ENCODE assay signal across 16 cellular contexts in genomic region chr4:41448935-41449334, GRCh38.
DNase-seq lines count a peak whose midpoint lies in the region; ATAC-seq and TF ChIP-seq lines count a peak whose summit lies in the region.
"Had no signal": no experiment of that assay in that cellular context is flagged by ENCODE, and none has a peak within 500 bp of the region (broad histone marks: within the 10 kb centered on the region; RNA-seq: fewer than 3 reads in every experiment).

No MANE protein-coding gene starts in this region.

- intact Hi-C loops in right cardiac atrium (cut with DNase I): no loop called here
- intact Hi-C loops in spleen (cut with DNase I; ENCODE audit: low total_unique reads): no loop called here
- intact Hi-C loops in lower leg skin (cut with DNase I; ENCODE audit: low total_unique reads): no loop called here

- ATAC-seq in right cardiac atrium: peak; percentile 61 to 72
- ATAC-seq: activated T-cell treated with anti-CD3 and anti-CD28 coated beads, Interleukin-2, amount 50 U/mL, for 72 hours; natural killer cell; stimulated activated naive CD8-positive, alpha-beta T cell treated with anti-CD3 and anti-CD28 coated beads, Interleukin-15, amount 100 ng/mL, for 72 hours had no signal

- WGBS in right cardiac atrium: 50% methylated on average over 7 of the region's 7 CpGs
- WGBS in spleen, 5 donors: 72 to 82% (median 76%) methylated on average over 7 of the region's 7 CpGs
- WGBS in lower leg skin, 2 donors: 61 to 63% methylated on average over 7 of the region's 7 CpGs

- H3K9ac ChIP-seq in MM.1S (ENCODE audit: low read length): no peak overlapping the region

- H2AFZ ChIP-seq in MM.1S (ENCODE audit: low read length): no peak overlapping the region

- H3K79me2 ChIP-seq in MM.1S (ENCODE audit: low read length): no peaks in the 10 kb centered on the region

- H3K27me3 ChIP-seq in right cardiac atrium (ENCODE audit: control insufficient read depth, insufficient read depth) (no peaks in the 10 kb centered on the region), spleen (replicated peaks in 1 of 7) (no peaks in the 10 kb centered on the region), MM.1S (replicated peaks; ENCODE audit: insufficient read depth, low read length) (no peaks in the 10 kb centered on the region)
- H3K27me3 ChIP-seq: dorsolateral prefrontal cortex had no signal

- TF ChIP-seq CTCF in RWPE1 (conservative IDR thresholded peaks at IDR 0.05; ENCODE audit: low read depth) (no peak), spleen (IDR thresholded peaks at IDR 0.05 in 8 of 11, conservative IDR thresholded peaks at IDR 0.05 in 3 of 11) (no peak), MM.1S (IDR thresholded peaks at IDR 0.05; ENCODE audit: low read length) (no peak), lower leg skin (IDR thresholded peaks at IDR 0.05) (no peak)

- H3K9me3 ChIP-seq in right cardiac atrium (ENCODE audit: control insufficient read depth, low read length): no peaks in the 10 kb centered on the region
- H3K9me3 ChIP-seq in spleen: no peaks in the 10 kb centered on the region
- H3K9me3 ChIP-seq in MM.1S (replicated peaks; ENCODE audit: insufficient read depth, low read length): no peaks in the 10 kb centered on the region

- POLR2A ChIA-PET in RWPE1 (lab: Yijun Ruan, JAX; ENCODE audit: low non-redundant PET): no interaction called here

- no peak for TF ChIP-seq POLR2A in spleen (IDR thresholded peaks at IDR 0.05)
- no peak for TF ChIP-seq POLR2A in lower leg skin (IDR thresholded peaks at IDR 0.05)

- H3K27ac ChIP-seq in RWPE1: no peak overlapping the region
- no peak overlapping the region for H3K27ac ChIP-seq in right cardiac atrium (ENCODE audit: low read length)
- H3K27ac ChIP-seq in spleen: peak overlapping the region in 6 of 8 donors; percentile 2 to 46 (median 28)
- H3K27ac ChIP-seq in MM.1S (ENCODE audit: low read length): no peak overlapping the region

- no peak overlapping the region for H3K4me2 ChIP-seq in MM.1S (ENCODE audit: low read depth, low read length)

- no peaks in the 10 kb centered on the region for H3K36me3 ChIP-seq in spleen
- H3K36me3 ChIP-seq in MM.1S (replicated peaks; ENCODE audit: insufficient read depth, low read length): no peaks in the 10 kb centered on the region

- H3F3A ChIP-seq in MM.1S (ENCODE audit: insufficient read depth, low read length): no peaks in the 10 kb centered on the region

- H4K20me1 ChIP-seq in MM.1S (ENCODE audit: insufficient read depth, low read length): no peaks in the 10 kb centered on the region

- H3K4me3 ChIP-seq in right cardiac atrium (ENCODE audit: low read length): no peak overlapping the region
- H3K4me3 ChIP-seq in spleen: no peak overlapping the region
- H3K4me3 ChIP-seq in MM.1S (ENCODE audit: low read length): no peak overlapping the region
- H3K4me3 ChIP-seq in lower leg skin (ENCODE audit: low read depth, poor library complexity, severe bottlenecking): no peak overlapping the region
- H3K4me3 ChIP-seq: dorsolateral prefrontal cortex had no signal

- DNase-seq in GM03348 (ENCODE audit: low spot score) (peak; percentile 46), RWPE1 (ENCODE audit: low spot score) (peak; percentile 19), right cardiac atrium (peak in 2 of 3 donors; percentile 34 to 61), spleen (no peak), NCI-H524 treated with DMSO at 0.1 percent for 48 hours (lab: John Stamatoyannopoulos, UW) (no peak), hippocampal formation (lab: John Stamatoyannopoulos, UW) (no peak), MM.1S (no peak), lower leg skin (ENCODE audit: low spot score in 2 of 2) (no peak)
- DNase-seq: activated CD4-positive, alpha-beta T cell treated with anti-CD3 and anti-CD28 coated beads, Interleukin-2, amount 50 U/mL, for 1 hour; activated T-cell treated with anti-CD3 and anti-CD28 coated beads, Interleukin-2, amount 50 U/mL, for 72 hours; CD4-positive, alpha-beta T cell; dorsolateral prefrontal cortex; natural killer cell; NCI-H1417 treated with DMSO at 0.1 percent for 48 hours; NCI-H446; stimulated activated naive CD8-positive, alpha-beta T cell treated with anti-CD3 and anti-CD28 coated beads, Interleukin-15, amount 100 ng/mL, for 72 hours had no signal

- H3K4me1 ChIP-seq in right cardiac atrium (ENCODE audit: control insufficient read depth, insufficient read depth, low read length) (peaks cover 2% of the 10 kb centered on the region), spleen (peaks cover 0 to 9% (median 0%) of the 10 kb centered on the region in 6 donors), MM.1S (ENCODE audit: low read length) (no peaks in the 10 kb centered on the region)

- H3K9me2 ChIP-seq in MM.1S (replicated peaks; ENCODE audit: insufficient read depth, low read length): no peaks in the 10 kb centered on the region

- CTCF ChIA-PET in RWPE1 (lab: Yijun Ruan, JAX): no interaction called here

Comparison
In these comparisons a context has a peak if more than half of its experiments do, and no peak if none do; other contexts are left out.
1. DNase-seq: peak in GM03348 (single experiment), RWPE1 (single experiment) and right cardiac atrium (2 of 3); none in spleen (single experiment), NCI-H524 treated with DMSO at 0.1 percent for 48 hours (single experiment), hippocampal formation (0 of 2), MM.1S (single experiment) and lower leg skin (0 of 2).
2. H3K27ac ChIP-seq: peak in spleen (6 of 8); none in RWPE1 (single experiment), right cardiac atrium (single experiment) and MM.1S (single experiment).